8 cellular contexts compared by ENCODE assay signal in the genomic region with DNA sequence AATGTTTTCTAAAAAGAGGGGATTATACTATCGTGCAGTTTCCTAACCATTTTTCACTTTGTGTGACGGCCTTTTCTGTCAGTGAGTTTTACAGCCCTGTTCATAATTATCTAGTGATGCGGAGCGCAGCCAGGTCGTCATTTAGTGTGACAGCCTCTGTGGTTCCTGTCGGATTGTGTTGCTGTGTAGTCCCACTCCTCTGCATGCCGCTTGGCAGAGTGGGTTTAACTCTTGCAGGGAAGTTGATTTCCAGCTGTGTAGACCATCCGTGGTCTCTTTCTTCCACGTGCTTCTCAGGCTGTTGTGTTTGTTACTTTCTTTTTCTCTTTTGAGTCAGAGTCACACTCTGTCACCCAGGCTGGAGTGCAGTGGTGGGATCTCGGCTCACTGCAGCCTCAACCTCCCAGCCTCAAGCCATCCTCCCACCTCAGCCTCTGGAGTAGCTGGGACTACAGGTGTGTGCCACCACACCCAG. TPM values are rescaled to one million over a fixed set of nuclear protein-coding genes. Genes with fewer than 3 reads are reported as not detected.
DNase-seq lines count a peak whose midpoint lies in the region; ATAC-seq and TF ChIP-seq lines count a peak whose summit lies in the region.

No MANE protein-coding gene starts in this region.

- peaks cover 25 to 37% (median 37%) of the 10 kb centered on the region in 3 donors for H3K4me1 Mint-ChIP-seq in T-cell
- H3K4me1 Mint-ChIP-seq in natural killer cell treated with Interleukin-12 subunit alpha and Interleukin-12 subunit beta and Interleukin-15 and Interleukin-18, amount 100 ng/mL, for 72 hours (ENCODE audit: low read depth in 2 of 2) = peaks cover 35 to 44% of the 10 kb centered on the region in 2 donors

- in situ Hi-C loops in GM13977 (cut with MboI; ENCODE audit: low pct_unique_long_range_greater_than_20kb, low sequenced_read_pairs, unreplicated experiment) = no loop called here

- H3K27me3 Mint-ChIP-seq in T-cell = no peaks in the 10 kb centered on the region
- no peaks in the 10 kb centered on the region for H3K27me3 Mint-ChIP-seq in natural killer cell treated with Interleukin-12 subunit alpha and Interleukin-12 subunit beta and Interleukin-15 and Interleukin-18, amount 100 ng/mL, for 72 hours

- H3K4me3 Mint-ChIP-seq in T-cell = peak overlapping the region; percentile 64 to 77 (median 68)
- peak overlapping the region; percentile 1 for H3K4me3 Mint-ChIP-seq in natural killer cell treated with Interleukin-12 subunit alpha and Interleukin-12 subunit beta and Interleukin-15 and Interleukin-18, amount 100 ng/mL, for 72 hours

- H3K27ac Mint-ChIP-seq in T-cell = peak overlapping the region; percentile 43 to 45
- peak overlapping the region; percentile 0 to 73 for H3K27ac Mint-ChIP-seq in natural killer cell treated with Interleukin-12 subunit alpha and Interleukin-12 subunit beta and Interleukin-15 and Interleukin-18, amount 100 ng/mL, for 72 hours

- TF ChIP-seq CTCF in GM13977 (IDR thresholded peaks at IDR 0.05; ENCODE audit: extremely low read depth, insufficient read depth, missing control alignments) = no peak

- CTCF ChIA-PET in T-cell (lab: Charles Lee) = no interaction called here

- ATAC-seq in GM21619 (IDR thresholded peaks at IDR 0.05; ENCODE audit: unreplicated experiment) = peak; percentile 42
- peak; percentile 41 to 62 (median 48) for ATAC-seq in T-cell (replicated peaks in 1 of 4)
- ATAC-seq in natural killer cell treated with Interleukin-12 subunit alpha and Interleukin-12 subunit beta and Interleukin-15 and Interleukin-18, amount 100 ng/mL, for 72 hours = peak; percentile 90 to 91

- DNase-seq in GM13977 (ENCODE audit: low spot score) (peak; percentile 40), T-cell (no peak), HK-2 (ENCODE audit: unreplicated experiment) (no peak), iPS-NIHi11 (ENCODE audit: low spot score) (no peak), epidermal melanocyte (ENCODE audit: insufficient read length, low spot score) (no peak), superior temporal gyrus (ENCODE audit: extremely low spot score) (no peak)
- no peak for DNase-seq in natural killer cell treated with Interleukin-12 subunit alpha and Interleukin-12 subunit beta and Interleukin-15 and Interleukin-18, amount 100 ng/mL, for 72 hours (ENCODE audit: low spot score)

- no peaks in the 10 kb centered on the region for H3K9me3 Mint-ChIP-seq in T-cell
- H3K9me3 Mint-ChIP-seq in natural killer cell treated with Interleukin-12 subunit alpha and Interleukin-12 subunit beta and Interleukin-15 and Interleukin-18, amount 100 ng/mL, for 72 hours = no peaks in the 10 kb centered on the region

- POLR2A ChIA-PET in T-cell (lab: Charles Lee) = no interaction called here

- H3K36me3 Mint-ChIP-seq in T-cell = peaks cover 22% of the 10 kb centered on the region
- H3K36me3 Mint-ChIP-seq in natural killer cell treated with Interleukin-12 subunit alpha and Interleukin-12 subunit beta and Interleukin-15 and Interleukin-18, amount 100 ng/mL, for 72 hours = peaks cover 25% of the 10 kb centered on the region

RNA-seq across cellular contexts. Expression of gene RAN, which starts 8.6 kb away (rescaled TPM):
- 100 to 1,000 TPM; 304 to 367 (median 308) TPM for total RNA-seq in T-cell
- total RNA-seq in natural killer cell treated with Interleukin-12 subunit alpha and Interleukin-12 subunit beta and Interleukin-15 and Interleukin-18, amount 100 ng/mL, for 72 hours = 1,000 to 10,000 TPM; 1,073 to 1,486 TPM

RNA-seq across cellular contexts. Expression of gene STX2, which starts 41.4 kb away (rescaled TPM):
- total RNA-seq in T-cell = 10 to 100 TPM; 21.8 to 26.7 (median 22.8) TPM
- total RNA-seq in natural killer cell treated with Interleukin-12 subunit alpha and Interleukin-12 subunit beta and Interleukin-15 and Interleukin-18, amount 100 ng/mL, for 72 hours = 10 to 100 TPM in 1 of 2 donors, 1 to 10 TPM in 1; 9.0 to 16.4 TPM
